11 cellular contexts compared by ENCODE assay signal in genomic region chr11:110713469-110713776, GRCh38. TPM values are rescaled to one million over a fixed set of nuclear protein-coding genes. Genes with fewer than 3 reads are reported as not detected.
DNase-seq lines count a peak whose midpoint lies in the region; ATAC-seq and TF ChIP-seq lines count a peak whose summit lies in the region.
"Had no signal": no experiment of that assay in that cellular context is flagged by ENCODE, and none has a peak within 500 bp of the region (broad histone marks: within the 10 kb centered on the region; RNA-seq: fewer than 3 reads in every experiment).

No MANE protein-coding gene starts in this region.

- peaks cover 0 to 4% of the 10 kb centered on the region in 2 donors for H3K27me3 ChIP-seq in right atrium auricular region
- H3K27me3 ChIP-seq in dorsolateral prefrontal cortex = no peaks in the 10 kb centered on the region
- H3K27me3 ChIP-seq in upper lobe of left lung = peaks cover 0 to 10% (median 0%) of the 10 kb centered on the region in 4 donors

- H3K36me3 ChIP-seq in right atrium auricular region (no peaks in the 10 kb centered on the region), upper lobe of left lung (no peaks in the 10 kb centered on the region)

- TF ChIP-seq EP300 in upper lobe of left lung (IDR thresholded peaks at IDR 0.05) = no peak

- peak; percentile 33 for DNase-seq in Right ventricle myocardium superior
- DNase-seq in right atrium auricular region (ENCODE audit: low spot score) = no peak
- DNase-seq in dorsolateral prefrontal cortex = peak in 3 of 10 donors; percentile 37 to 62 (median 41)
- DNase-seq in natural killer cell treated with Interleukin-12 subunit alpha and Interleukin-12 subunit beta and Interleukin-15 and Interleukin-18, amount 100 ng/mL, for 72 hours (ENCODE audit: low spot score) = no peak
- no peak for DNase-seq in upper lobe of left lung
- DNase-seq in stimulated activated CD4-positive, alpha-beta T cell treated with anti-CD3 and anti-CD28 coated beads, Interleukin-1b, Interleukin-23, amount 100 ng/mL, for 48 hours = no peak
- no peak for DNase-seq in NCI-H2081 (lab: John Stamatoyannopoulos, UW)
- DNase-seq: NCI-H1105, PC-9 had no signal

- H3K4me1 Mint-ChIP-seq in natural killer cell treated with Interleukin-12 subunit alpha and Interleukin-12 subunit beta and Interleukin-15 and Interleukin-18, amount 100 ng/mL, for 72 hours (ENCODE audit: low read depth in 2 of 2) = peaks cover 11 to 14% of the 10 kb centered on the region in 2 donors

- no peaks in the 10 kb centered on the region for H3K9me3 Mint-ChIP-seq in natural killer cell treated with Interleukin-12 subunit alpha and Interleukin-12 subunit beta and Interleukin-15 and Interleukin-18, amount 100 ng/mL, for 72 hours

- TF ChIP-seq CTCF in right atrium auricular region (IDR thresholded peaks at IDR 0.05) (no peak), dorsolateral prefrontal cortex (IDR thresholded peaks at IDR 0.05 in 54 of 56, conservative IDR thresholded peaks at IDR 0.05 in 2 of 56; ENCODE audit: low read depth in 1 of 56, partially characterized antibody in 56 of 56) (peak in 7 of 56 donors; percentile 0 to 26 (median 5)), upper lobe of left lung (IDR thresholded peaks at IDR 0.05) (no peak)

- ATAC-seq in Right ventricle myocardium superior (ENCODE audit: poor library complexity) (no peak), upper lobe of left lung (ENCODE audit: low FRiP score in 2 of 2) (no peak), GM19328 (IDR thresholded peaks at IDR 0.05; ENCODE audit: unreplicated experiment) (no peak)
- no peak for ATAC-seq in natural killer cell treated with Interleukin-12 subunit alpha and Interleukin-12 subunit beta and Interleukin-15 and Interleukin-18, amount 100 ng/mL, for 72 hours

- H3K27ac Mint-ChIP-seq in natural killer cell treated with Interleukin-12 subunit alpha and Interleukin-12 subunit beta and Interleukin-15 and Interleukin-18, amount 100 ng/mL, for 72 hours = no peak overlapping the region

- H3K27me3 Mint-ChIP-seq in natural killer cell treated with Interleukin-12 subunit alpha and Interleukin-12 subunit beta and Interleukin-15 and Interleukin-18, amount 100 ng/mL, for 72 hours = peaks cover 35 to 55% of the 10 kb centered on the region in 2 donors

- H3K27ac ChIP-seq in right atrium auricular region = no peak overlapping the region
- peak overlapping the region in 51 of 59 donors; percentile 6 to 94 (median 82) for H3K27ac ChIP-seq in dorsolateral prefrontal cortex
- peak overlapping the region in 1 of 4 donors; percentile 60 for H3K27ac ChIP-seq in upper lobe of left lung
- H3K27ac ChIP-seq: C4-2B, PC-9 had no signal

- TF ChIP-seq POLR2A in upper lobe of left lung (IDR thresholded peaks at IDR 0.05) = no peak

- peaks cover 12% of the 10 kb centered on the region for H3K36me3 Mint-ChIP-seq in natural killer cell treated with Interleukin-12 subunit alpha and Interleukin-12 subunit beta and Interleukin-15 and Interleukin-18, amount 100 ng/mL, for 72 hours

- H3K4me1 ChIP-seq in right atrium auricular region (peaks cover 0 to 24% of the 10 kb centered on the region in 2 donors), upper lobe of left lung (peaks cover 3 to 31% (median 24%) of the 10 kb centered on the region in 4 donors)

- WGBS in upper lobe of left lung, 2 donors = 12 to 23% methylated on average over 9 of the region's 9 CpGs

- H3K4me3 ChIP-seq in right atrium auricular region = peak overlapping the region in 1 of 2 donors; percentile 57
- peak overlapping the region in 58 of 59 donors; percentile 56 to 91 (median 77) for H3K4me3 ChIP-seq in dorsolateral prefrontal cortex
- H3K4me3 ChIP-seq in upper lobe of left lung = peak overlapping the region in 3 of 4 donors; percentile 61 to 81 (median 74)
- H3K4me3 ChIP-seq: PC-9 had no signal

- peak overlapping the region; percentile 54 for H3K4me3 Mint-ChIP-seq in natural killer cell treated with Interleukin-12 subunit alpha and Interleukin-12 subunit beta and Interleukin-15 and Interleukin-18, amount 100 ng/mL, for 72 hours

- H3K9me3 ChIP-seq in right atrium auricular region = no peaks in the 10 kb centered on the region
- H3K9me3 ChIP-seq in upper lobe of left lung = no peaks in the 10 kb centered on the region

- intact Hi-C loops in Right ventricle myocardium superior (cut with DNase I) (no loop called here), dorsolateral prefrontal cortex (cut with DNase I) (loop anchor here (5.0 to 10.0 kb wide), 3 partner anchors 239 to 711 kb away; no protein-coding TSS in a partner anchor)

RNA-seq across cellular contexts. Expression of gene ARHGAP20, which starts 1.2 kb away (rescaled TPM):
- total RNA-seq in Right ventricle myocardium superior (0.38 TPM), right atrium auricular region (under 1 TPM; 0.30 to 0.86 TPM), dorsolateral prefrontal cortex (10 to 100 TPM in 115 of 120 experiments, 1 to 10 TPM in 5; 7.1 to 28.5 (median 18.2) TPM), upper lobe of left lung (1 to 10 TPM; 4.3 to 7.4 (median 5.5) TPM)
- total RNA-seq in natural killer cell treated with Interleukin-12 subunit alpha and Interleukin-12 subunit beta and Interleukin-15 and Interleukin-18, amount 100 ng/mL, for 72 hours = under 1 TPM in 1 of 2 donors, not detected in 1; 0.05 TPM
- total RNA-seq: PC-9 had no signal

Comparison
In these comparisons a context has a peak if more than half of its experiments do, and no peak if none do; other contexts are left out.
1. H3K27ac ChIP-seq: peak in dorsolateral prefrontal cortex (51 of 59); none in right atrium auricular region (0 of 2).